In genomic region chr15:100054539-100054938, GRCh38 we compare ENCODE assay signal across 24 cellular contexts.
DNase-seq lines count a peak whose midpoint lies in the region; ATAC-seq, FAIRE-seq and TF ChIP-seq lines count a peak whose summit lies in the region.
"Had no signal": no experiment of that assay in that cellular context is flagged by ENCODE, and none has a peak within 500 bp of the region (broad histone marks: within the 10 kb centered on the region; RNA-seq: fewer than 3 reads in every experiment).

No MANE protein-coding gene starts in this region.

- H2BK120ac ChIP-seq in neuronal stem cell (ENCODE audit: low read depth, low read length) = no peak overlapping the region

- WGBS in esophagus muscularis mucosa = 82% methylated on average over 6 of the region's 7 CpGs
- no CpG with 5 or more reads among the region's 7 CpGs for WGBS in neuronal stem cell (ENCODE audit: extremely low coverage in 2 of 2, insufficient read length in 2 of 2, insufficient replicate concordance in 1 of 2), 2 donors

- no peak overlapping the region for H2AK5ac ChIP-seq in neuronal stem cell (ENCODE audit: low read depth, low read length)

- CTCF ChIA-PET in GM10248 (lab: Yijun Ruan, JAX) = no interaction called here
- CTCF ChIA-PET in CD8-positive, alpha-beta T cell (lab: Charles Lee) = no interaction called here

- H3K4me3 Mint-ChIP-seq in CD8-positive, alpha-beta T cell = no peak overlapping the region
- H3K4me3 Mint-ChIP-seq: B cell; CD4-positive, alpha-beta T cell; CD8-positive, alpha-beta memory T cell had no signal

- H3K4ac ChIP-seq in neuronal stem cell (ENCODE audit: low read length) = no peak overlapping the region

- H3K18ac ChIP-seq in neuronal stem cell (ENCODE audit: low read length) = peak overlapping the region; percentile 44

- intact Hi-C loops in esophagus muscularis mucosa (cut with DNase I) = no loop called here
- intact Hi-C loops in CD8-positive, alpha-beta T cell (cut with DNase I, micrococcal nuclease) = no loop called here

- H3K4me1 ChIP-seq in esophagus muscularis mucosa = no peaks in the 10 kb centered on the region
- peaks cover 0 to 2% of the 10 kb centered on the region in 2 donors for H3K4me1 ChIP-seq in neuronal stem cell (ENCODE audit: control insufficient read depth in 2 of 2, insufficient read depth in 1 of 2, low read depth in 1 of 2, low read length in 2 of 2)
- no peaks in the 10 kb centered on the region for H3K4me1 ChIP-seq in CD8-positive, alpha-beta T cell (ENCODE audit: insufficient read depth, low read length)
- H3K4me1 ChIP-seq: A549 had no signal

- peaks cover 2% of the 10 kb centered on the region for H3K27me3 Mint-ChIP-seq in CD8-positive, alpha-beta T cell (ENCODE audit: low read depth)
- H3K27me3 Mint-ChIP-seq: CD4-positive, alpha-beta T cell had no signal

- POLR2A ChIA-PET in GM10248 (lab: Yijun Ruan, JAX) = no interaction called here
- POLR2A ChIA-PET in CD8-positive, alpha-beta T cell (lab: Charles Lee) = no interaction called here

- no peak overlapping the region for H4K91ac ChIP-seq in neuronal stem cell (ENCODE audit: low read depth, low read length, poor library complexity)

- H3K9me3 ChIP-seq in esophagus muscularis mucosa (no peaks in the 10 kb centered on the region), neuronal stem cell (replicated peaks in 1 of 2; ENCODE audit: control insufficient read depth in 2 of 2, insufficient read depth in 1 of 2, low read depth in 1 of 2, low read length in 2 of 2) (no peaks in the 10 kb centered on the region)
- H3K9me3 ChIP-seq in CD8-positive, alpha-beta T cell (ENCODE audit: low read length) = no peaks in the 10 kb centered on the region
- H3K9me3 ChIP-seq: A549; BLaER1 treated with 17β-estradiol and CSF1 and Interleukin-3, amounts not matched to agents 10 nM and 100 nM had no signal

- no peaks in the 10 kb centered on the region for H3K27me3 ChIP-seq in esophagus muscularis mucosa
- H3K27me3 ChIP-seq in neuronal stem cell (ENCODE audit: control insufficient read depth in 3 of 3, insufficient read depth in 3 of 3, low read depth in 1 of 3, low read length in 3 of 3) = peaks cover 0 to 16% (median 0%) of the 10 kb centered on the region in 3 experiments
- H3K27me3 ChIP-seq in CD8-positive, alpha-beta T cell (ENCODE audit: insufficient read depth, low read length) = no peaks in the 10 kb centered on the region

- FAIRE-seq in GM12891 (lab: Jason Lieb, UNC) = no peak
- FAIRE-seq: A549, GM12892, GM18507 had no signal

- no peaks in the 10 kb centered on the region for H3K9me3 Mint-ChIP-seq in CD8-positive, alpha-beta T cell
- H3K9me3 Mint-ChIP-seq: CD4-positive, alpha-beta T cell; CD8-positive, alpha-beta memory T cell had no signal

- H3K36me3 Mint-ChIP-seq in CD8-positive, alpha-beta T cell = no peaks in the 10 kb centered on the region

- TF ChIP-seq EP300 in esophagus muscularis mucosa (IDR thresholded peaks at IDR 0.05) = no peak

- no peak overlapping the region for H2BK5ac ChIP-seq in neuronal stem cell (ENCODE audit: low read length)

- H3K23ac ChIP-seq in neuronal stem cell (ENCODE audit: low read depth, low read length, poor library complexity) = no peak overlapping the region

- H2BK12ac ChIP-seq in neuronal stem cell (ENCODE audit: low read length) = no peak overlapping the region

- no peak for TF ChIP-seq POLR2A in esophagus muscularis mucosa (IDR thresholded peaks at IDR 0.05; ENCODE audit: low read depth)
- TF ChIP-seq POLR2A in GM12891 (IDR thresholded peaks at IDR 0.05; ENCODE audit: low read depth, low read length) = no peak

- H3K4me2 ChIP-seq in neuronal stem cell (ENCODE audit: insufficient read depth, low read length, poor library complexity, severe bottlenecking) = no peak overlapping the region
- H3K4me2 ChIP-seq: A549; BLaER1 treated with 17β-estradiol and CSF1 and Interleukin-3, amounts not matched to agents 10 nM and 100 nM had no signal

- H3K4me1 Mint-ChIP-seq in CD8-positive, alpha-beta T cell (ENCODE audit: low read depth) = no peaks in the 10 kb centered on the region
- H3K4me1 Mint-ChIP-seq: B cell; CD8-positive, alpha-beta memory T cell had no signal

- H3K36me3 ChIP-seq in esophagus muscularis mucosa (no peaks in the 10 kb centered on the region), neuronal stem cell (replicated peaks in 1 of 2; ENCODE audit: control insufficient read depth in 2 of 2, insufficient read depth in 2 of 2, low read length in 2 of 2) (no peaks in the 10 kb centered on the region)
- H3K36me3 ChIP-seq in CD8-positive, alpha-beta T cell (ENCODE audit: insufficient read depth, low read length) = no peaks in the 10 kb centered on the region
- H3K36me3 ChIP-seq: BLaER1 treated with 17β-estradiol and CSF1 and Interleukin-3, amounts not matched to agents 10 nM and 100 nM had no signal

- no peak for ATAC-seq in CD8-positive, alpha-beta T cell
- ATAC-seq: A549 had no signal

- no peaks in the 10 kb centered on the region for H3K79me1 ChIP-seq in neuronal stem cell (ENCODE audit: low read depth, low read length)

- no peak overlapping the region for H3K4me3 ChIP-seq in esophagus muscularis mucosa
- H3K4me3 ChIP-seq in neuronal stem cell (ENCODE audit: low read length in 2 of 2) = no peak overlapping the region
- H3K4me3 ChIP-seq in CD8-positive, alpha-beta T cell (ENCODE audit: low read depth, low read length) = no peak overlapping the region
- H3K4me3 ChIP-seq: A549; BLaER1 treated with 17β-estradiol and CSF1 and Interleukin-3, amounts not matched to agents 10 nM and 100 nM had no signal

- peak overlapping the region; percentile 39 for H3K14ac ChIP-seq in neuronal stem cell (ENCODE audit: low read length)

- no peak overlapping the region for H3K27ac ChIP-seq in esophagus muscularis mucosa (replicated peaks in 1 of 4)
- no peak overlapping the region for H3K27ac ChIP-seq in neuronal stem cell (replicated peaks; ENCODE audit: low read length)
- no peak overlapping the region for H3K27ac ChIP-seq in CD8-positive, alpha-beta T cell (ENCODE audit: low read depth, low read length)
- H3K27ac ChIP-seq: 22Rv1; A549; BLaER1 treated with 17β-estradiol and CSF1 and Interleukin-3, amounts not matched to agents 10 nM and 100 nM; C4-2B had no signal

- H3K27ac Mint-ChIP-seq in CD8-positive, alpha-beta T cell = no peak overlapping the region
- H3K27ac Mint-ChIP-seq: B cell; CD4-positive, alpha-beta T cell; CD8-positive, alpha-beta memory T cell had no signal

- H2BK15ac ChIP-seq in neuronal stem cell (ENCODE audit: low read length) = no peak overlapping the region

- no peak overlapping the region for H2AFZ ChIP-seq in neuronal stem cell (ENCODE audit: low read length)

- no peak overlapping the region for H3K9ac ChIP-seq in neuronal stem cell (ENCODE audit: low read depth, low read length, poor library complexity)
- H3K9ac ChIP-seq: BLaER1 treated with 17β-estradiol and CSF1 and Interleukin-3, amounts not matched to agents 10 nM and 100 nM had no signal

- H4K8ac ChIP-seq in neuronal stem cell (ENCODE audit: low read depth, low read length) = no peak overlapping the region

- TF ChIP-seq CTCF in GM10248 (IDR thresholded peaks at IDR 0.05; ENCODE audit: control extremely low read depth, extremely low read depth, low read depth, missing control alignments) = no peak
- TF ChIP-seq CTCF in esophagus muscularis mucosa (IDR thresholded peaks at IDR 0.05) = no peak
- no peak for TF ChIP-seq CTCF in CD8-positive, alpha-beta T cell (IDR thresholded peaks at IDR 0.05)

- peak; percentile 3 for DNase-seq in GM10248 (ENCODE audit: extremely low spot score)
- peak; percentile 75 for DNase-seq in esophagus muscularis mucosa (ENCODE audit: extremely low spot score)
- no peak for DNase-seq in neuronal stem cell (ENCODE audit: low spot score)
- DNase-seq in HPDE6-E6E7 (ENCODE audit: extremely low spot score) = no peak
- DNase-seq in CD8-positive, alpha-beta T cell = no peak
- DNase-seq in GM12891 (ENCODE audit: insufficient read length, low spot score) = no peak
- DNase-seq: AML-193; CD4-positive, alpha-beta T cell; CD8-positive, alpha-beta memory T cell; COR-L47; DMS 273 treated with DMSO at 0.1 percent for 48 hours; DMS153; DMS53; DMS79; DND-41; EL; GDM1 had no signal

TF ChIP-seq in GM12891, 5 proteins besides CTCF, POLR2A, EP300 and RAD21:
- TF ChIP-seq TAF1 (IDR thresholded peaks at IDR 0.05; ENCODE audit: low read depth, low read length) = no peak
- TF ChIP-seq POU2F2 (IDR thresholded peaks at IDR 0.05; ENCODE audit: low read depth, low read length) = no peak
- no peak for TF ChIP-seq SPI1 (IDR thresholded peaks at IDR 0.05; ENCODE audit: low read depth, low read length)
- no peak for TF ChIP-seq PAX5 (IDR thresholded peaks at IDR 0.05; ENCODE audit: insufficient read depth, low read length, severe bottlenecking)
- TF ChIP-seq POLR2AphosphoS5 (IDR thresholded peaks at IDR 0.05; ENCODE audit: low read depth, low read length) = no peak

Comparison
In these comparisons a context has a peak if more than half of its experiments do, and no peak if none do; other contexts are left out.
1. DNase-seq: peak in GM10248 (single experiment) and esophagus muscularis mucosa (single experiment); none in neuronal stem cell (single experiment), HPDE6-E6E7 (single experiment), CD8-positive, alpha-beta T cell (0 of 7) and GM12891 (single experiment).